1 cellular context compared by ENCODE assay signal in genomic region chr2:72533767-72534166, GRCh38.
TF ChIP-seq lines count a peak whose summit lies in the region.

No MANE protein-coding gene starts in this region.

TF ChIP-seq in SK-N-SH, 30 proteins besides CTCF, POLR2A, EP300 and RAD21 (continued from another document):
- TF ChIP-seq USF2 (IDR thresholded peaks at IDR 0.05; ENCODE audit: borderline replicate concordance, low read depth, low read length) = no peak
- TF ChIP-seq SMC3 (IDR thresholded peaks at IDR 0.05; ENCODE audit: low read depth, low read length) = no peak
- no peak for TF ChIP-seq FOXJ3 (CRISPR knock-in tag; IDR thresholded peaks at IDR 0.05)
- TF ChIP-seq MAX (IDR thresholded peaks at IDR 0.05; ENCODE audit: low read depth) = no peak
- no peak for TF ChIP-seq YY1 (IDR thresholded peaks at IDR 0.05; ENCODE audit: low read depth)
- peak; percentile 29; the same call in 1 of the 2 replicates for TF ChIP-seq POLR2AphosphoS5 (IDR thresholded peaks at IDR 0.05; ENCODE audit: low read depth, low read length)
- no peak for TF ChIP-seq MEF2A (IDR thresholded peaks at IDR 0.05; ENCODE audit: borderline replicate concordance, low read depth)
- no peak for TF ChIP-seq FOXM1 (IDR thresholded peaks at IDR 0.05; ENCODE audit: low read depth)
- peak; percentile 86 for TF ChIP-seq NFIC (IDR thresholded peaks at IDR 0.05; ENCODE audit: borderline replicate concordance)
- TF ChIP-seq GATA2 (CRISPR knock-in tag; IDR thresholded peaks at IDR 0.05) = no peak
- TF ChIP-seq TAF1 (IDR thresholded peaks at IDR 0.05; ENCODE audit: borderline replicate concordance, low read depth, low read length) = no peak
- TF ChIP-seq FOSL2 (IDR thresholded peaks at IDR 0.05; ENCODE audit: borderline replicate concordance, low read depth) = peak; percentile 80
- TF ChIP-seq RXRA (IDR thresholded peaks at IDR 0.05; ENCODE audit: borderline replicate concordance, low read depth) = no peak
- peak; percentile 68; the same call in 1 of the 2 replicates for TF ChIP-seq PBX3 (IDR thresholded peaks at IDR 0.05)
- no peak for TF ChIP-seq ELF1 (IDR thresholded peaks at IDR 0.05)
- TF ChIP-seq MXI1 (IDR thresholded peaks at IDR 0.05; ENCODE audit: low read depth, low read length) = no peak
